10 cellular contexts compared by ENCODE assay signal in the genomic region with DNA sequence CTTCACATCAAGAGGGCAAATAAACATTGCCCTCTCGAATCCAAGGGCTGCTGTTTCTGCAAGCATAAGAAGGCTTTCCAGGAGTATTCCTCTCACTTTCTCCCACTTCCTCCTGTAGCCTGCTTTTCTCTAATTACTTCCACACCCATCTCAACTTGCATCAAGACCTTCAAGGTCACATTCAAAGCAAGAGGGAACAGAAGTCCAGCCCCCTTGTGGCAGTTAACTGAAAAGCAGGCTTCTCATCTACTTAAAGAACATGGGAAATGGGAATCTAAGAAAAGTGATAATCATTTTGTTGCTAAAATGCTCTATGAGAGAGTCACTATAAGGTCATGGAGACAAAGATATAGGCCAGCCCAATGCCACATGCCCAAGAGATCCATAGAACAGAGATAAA.
DNase-seq lines count a peak whose midpoint lies in the region; ATAC-seq and TF ChIP-seq lines count a peak whose summit lies in the region.
"Had no signal": no experiment of that assay in that cellular context is flagged by ENCODE, and none has a peak within 500 bp of the region (broad histone marks: within the 10 kb centered on the region; RNA-seq: fewer than 3 reads in every experiment).

No MANE protein-coding gene starts in this region.

- DNase-seq in GM06990 (ENCODE audit: extremely low read depth, insufficient read length) (no peak), RWPE2 (ENCODE audit: low spot score) (no peak), iPS DF 6.9 (ENCODE audit: low read depth, low spot score) (peak; percentile 31), NCI-H2029 treated with DMSO at 0.1 percent for 48 hours (lab: John Stamatoyannopoulos, UW) (no peak), NCI-H1694 treated with DMSO at 0.1 percent for 48 hours (lab: John Stamatoyannopoulos, UW) (no peak)
- DNase-seq in naive thymus-derived CD8-positive, alpha-beta T cell = no peak
- DNase-seq: caudate nucleus had no signal

- H3K4me1 ChIP-seq in RWPE2 (ENCODE audit: insufficient read depth, poor library complexity, severe bottlenecking) = no peaks in the 10 kb centered on the region
- no peaks in the 10 kb centered on the region for H3K4me1 ChIP-seq in iPS DF 6.9 (ENCODE audit: control insufficient read depth, insufficient read depth, low read length)

- WGBS in iPS DF 6.9 (ENCODE audit: insufficient coverage, insufficient read length) = no CpG with 5 or more reads among the region's 1 CpG

- ATAC-seq in HG02642 (IDR thresholded peaks at IDR 0.05; ENCODE audit: poor library complexity, unreplicated experiment) (peak; percentile 67), RWPE2 (ENCODE audit: low read depth) (no peak), HG03025 (IDR thresholded peaks at IDR 0.05; ENCODE audit: low FRiP score, unreplicated experiment) (no peak)
- no peak for ATAC-seq in naive thymus-derived CD8-positive, alpha-beta T cell

- TF ChIP-seq CTCF in GM06990 (IDR thresholded peaks at IDR 0.05; ENCODE audit: insufficient read depth, low read length, poor library complexity, severe bottlenecking) (peak; percentile 62), RWPE2 (IDR thresholded peaks at IDR 0.05; ENCODE audit: poor library complexity, severe bottlenecking) (peak; percentile 44)

- H3K9me3 ChIP-seq in RWPE2 (ENCODE audit: severe bottlenecking) (no peaks in the 10 kb centered on the region), iPS DF 6.9 (ENCODE audit: control insufficient read depth, insufficient read depth, low read length) (no peaks in the 10 kb centered on the region)

- H3K36me3 ChIP-seq in GM06990 (ENCODE audit: control insufficient read depth, insufficient read depth, low read length) = no peaks in the 10 kb centered on the region
- H3K36me3 ChIP-seq in RWPE2 (ENCODE audit: low read depth) = no peaks in the 10 kb centered on the region
- no peaks in the 10 kb centered on the region for H3K36me3 ChIP-seq in iPS DF 6.9 (ENCODE audit: control insufficient read depth, insufficient read depth, low read length)

- H3K4me1 Mint-ChIP-seq in naive thymus-derived CD8-positive, alpha-beta T cell = no peaks in the 10 kb centered on the region
- H3K4me1 Mint-ChIP-seq: memory B cell had no signal

- H3K27ac Mint-ChIP-seq in naive thymus-derived CD8-positive, alpha-beta T cell = no peak overlapping the region
- H3K27ac Mint-ChIP-seq: memory B cell had no signal

- no peak overlapping the region for H3K4me3 Mint-ChIP-seq in naive thymus-derived CD8-positive, alpha-beta T cell
- H3K4me3 Mint-ChIP-seq: memory B cell had no signal

- no peak overlapping the region for H3K4me3 ChIP-seq in GM06990 (replicated peaks; ENCODE audit: low read depth, low read length)
- no peak overlapping the region for H3K4me3 ChIP-seq in RWPE2 (ENCODE audit: severe bottlenecking)
- no peak overlapping the region for H3K4me3 ChIP-seq in iPS DF 6.9 (ENCODE audit: low read length)

- POLR2A ChIA-PET in naive thymus-derived CD8-positive, alpha-beta T cell (lab: Charles Lee) = no interaction called here

- H3K27me3 ChIP-seq in GM06990 (replicated peaks; ENCODE audit: control insufficient read depth, insufficient read depth, low read length) = no peaks in the 10 kb centered on the region
- no peaks in the 10 kb centered on the region for H3K27me3 ChIP-seq in RWPE2 (ENCODE audit: insufficient read depth, poor library complexity, severe bottlenecking)
- H3K27me3 ChIP-seq in iPS DF 6.9 (ENCODE audit: control insufficient read depth, insufficient read depth, low read length) = no peaks in the 10 kb centered on the region

- H3K36me3 Mint-ChIP-seq in naive thymus-derived CD8-positive, alpha-beta T cell = no peaks in the 10 kb centered on the region
- H3K36me3 Mint-ChIP-seq: memory B cell had no signal

- no peaks in the 10 kb centered on the region for H3K27me3 Mint-ChIP-seq in naive thymus-derived CD8-positive, alpha-beta T cell
- H3K27me3 Mint-ChIP-seq: memory B cell had no signal

- H3K27ac ChIP-seq in RWPE2 (ENCODE audit: poor library complexity, severe bottlenecking) = no peak overlapping the region
- H3K27ac ChIP-seq in iPS DF 6.9 (ENCODE audit: low read length) = no peak overlapping the region

- H3K9me3 Mint-ChIP-seq in naive thymus-derived CD8-positive, alpha-beta T cell = peaks cover 0 to 4% (median 0%) of the 10 kb centered on the region in 9 donors
